1 cellular context compared by ENCODE assay signal in genomic region chr19:1471514-1472107, GRCh38.
TF ChIP-seq lines count a peak whose summit lies in the region.

No MANE protein-coding gene starts in this region.

TF ChIP-seq in HEK293, 187 proteins besides CTCF, POLR2A, EP300 and RAD21 (continued from another document):
- TF ChIP-seq KLF16 (tag by site-specific recombination; IDR thresholded peaks at IDR 0.05) (no peak), ZNF350 (tag by site-specific recombination; IDR thresholded peaks at IDR 0.05) (no peak), ZNF610 (tag by site-specific recombination; IDR thresholded peaks at IDR 0.05; ENCODE audit: borderline replicate concordance) (no peak), ZNF548 (tag by site-specific recombination; IDR thresholded peaks at IDR 0.05) (no peak), ZNF560 (tag by site-specific recombination; IDR thresholded peaks at IDR 0.05; ENCODE audit: borderline replicate concordance) (no peak)
